In the genomic region with DNA sequence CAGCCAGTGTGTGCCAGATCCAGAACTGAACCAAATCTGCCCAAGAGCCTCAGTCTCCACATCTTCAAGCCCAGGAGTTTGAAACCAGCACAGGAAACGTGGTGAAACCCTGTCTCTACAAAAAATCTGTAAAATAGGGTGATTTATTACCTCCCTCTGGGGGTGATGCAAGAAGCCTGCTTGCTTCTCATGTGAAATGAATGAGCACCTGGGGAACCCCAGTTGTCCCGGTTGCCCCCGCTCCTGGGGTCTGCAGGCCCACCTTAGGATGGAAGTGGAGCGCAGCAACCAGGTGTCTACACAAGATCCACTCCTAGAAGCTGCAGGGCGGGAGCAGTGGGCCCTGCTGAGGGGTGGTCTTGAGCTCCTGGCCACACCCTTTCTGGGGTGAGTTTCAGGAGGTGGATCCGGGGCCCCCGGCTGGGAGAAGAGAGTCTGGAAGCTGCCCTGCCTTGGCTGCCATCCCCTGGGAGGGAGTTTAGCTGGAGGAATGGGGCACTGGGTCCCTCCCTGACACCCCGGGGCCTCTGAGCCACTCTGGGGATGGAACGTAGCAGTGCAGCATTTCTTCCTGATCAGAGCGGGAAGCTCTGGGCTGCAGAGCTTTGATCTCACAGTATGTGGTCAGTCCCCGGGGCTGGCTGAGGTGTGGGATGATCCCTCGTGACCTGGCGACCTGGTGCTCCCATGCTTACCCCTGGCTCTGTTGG, we compare ENCODE assay signal across 8 cellular contexts.
DNase-seq lines count a peak whose midpoint lies in the region; ATAC-seq and TF ChIP-seq lines count a peak whose summit lies in the region.

No MANE protein-coding gene starts in this region.

- no peak overlapping the region for H2BK12ac ChIP-seq in H9 (ENCODE audit: insufficient read length, low read depth, low read length)

- peak overlapping the region; percentile 85 to 96 (median 90) for H3K4me3 Mint-ChIP-seq in CD8-positive, alpha-beta memory T cell
- no peak overlapping the region; a peak in 1 of 5 replicates for H3K4me3 Mint-ChIP-seq in H9
- peak overlapping the region; percentile 88 for H3K4me3 Mint-ChIP-seq in activated B cell treated with CpG ODN at 0.5 μM for 24 hours

- no peak overlapping the region for H4K8ac ChIP-seq in H9 (replicated peaks; ENCODE audit: insufficient read length, low read depth, low read length)

- H3K79me1 ChIP-seq in H9 (ENCODE audit: insufficient read depth, low read depth, low read length, poor library complexity, severe bottlenecking): peaks cover 5% of the 10 kb centered on the region

- peak overlapping the region; percentile 92 to 100 (median 98) for H3K27ac Mint-ChIP-seq in CD8-positive, alpha-beta memory T cell
- H3K27ac Mint-ChIP-seq in H9: peak overlapping the region; percentile 37 to 82 (median 68); a peak in 5 of 7 replicates
- H3K27ac Mint-ChIP-seq in activated B cell treated with CpG ODN at 0.5 μM for 24 hours: peak overlapping the region; percentile 96

- no peaks in the 10 kb centered on the region for H3K23me2 ChIP-seq in H9 (ENCODE audit: insufficient read length, low read depth, low read length, poor library complexity, severe bottlenecking)

- H2BK120ac ChIP-seq in H9 (ENCODE audit: low read depth, low read length, poor library complexity, severe bottlenecking): no peak overlapping the region

- H3K36me3 ChIP-seq in CD8-positive, alpha-beta memory T cell (ENCODE audit: insufficient read depth, low read length): no peaks in the 10 kb centered on the region
- no peaks in the 10 kb centered on the region for H3K36me3 ChIP-seq in liver (ENCODE audit: control insufficient read depth in 4 of 4, insufficient read depth in 3 of 4, low read depth in 1 of 4, low read length in 3 of 4)

- no peak overlapping the region for H2BK5ac ChIP-seq in H9 (ENCODE audit: insufficient read length, low read length)

- H3K79me2 ChIP-seq in H9 (ENCODE audit: insufficient read depth, low read length): no peaks in the 10 kb centered on the region; the same call in 1 of the 2 replicates

- no peak overlapping the region for H2BK15ac ChIP-seq in H9 (ENCODE audit: low read depth, low read length)

- no peaks in the 10 kb centered on the region for H3K27me3 ChIP-seq in CD8-positive, alpha-beta memory T cell (ENCODE audit: insufficient read depth, low read length, poor library complexity, severe bottlenecking)
- no peaks in the 10 kb centered on the region for H3K27me3 ChIP-seq in H9 (ENCODE audit: insufficient read depth, low read length)
- H3K27me3 ChIP-seq in liver (ENCODE audit: control insufficient read depth in 4 of 4, insufficient read depth in 4 of 4, low read length in 3 of 4): no peaks in the 10 kb centered on the region

- H3K56ac ChIP-seq in H9 (ENCODE audit: insufficient read length, low read depth, low read length): no peak overlapping the region

- H3K14ac ChIP-seq in H9 (ENCODE audit: insufficient read depth, low read length): no peak overlapping the region; the same call in 1 of the 2 replicates

- H3K9me3 Mint-ChIP-seq in CD8-positive, alpha-beta memory T cell: no peaks in the 10 kb centered on the region
- H3K9me3 Mint-ChIP-seq in H9 (no peaks in the 10 kb centered on the region), activated B cell treated with CpG ODN at 0.5 μM for 24 hours (no peaks in the 10 kb centered on the region)

- CTCF ChIA-PET in CD8-positive, alpha-beta memory T cell (lab: Charles Lee): interaction anchor here (0.8 to 5.6 kb wide), 14 partner anchors 8 to 119 kb away, joined by 3 to 48 read pairs (median 8); no protein-coding TSS in a partner anchor
- CTCF ChIA-PET in activated B cell treated with CpG ODN at 0.5 μM for 24 hours (lab: Charles Lee): interaction anchor here (0.8 to 5.0 kb wide), 13 partner anchors 9 to 388 kb away, joined by 3 to 53 read pairs (median 5); no protein-coding TSS in a partner anchor

- no peak for ATAC-seq in activated B cell treated with CpG ODN at 0.5 μM for 24 hours (ENCODE audit: low read depth)

- H3K4me3 ChIP-seq in CD8-positive, alpha-beta memory T cell (ENCODE audit: low read length): peak overlapping the region; percentile 73
- no peak overlapping the region for H3K4me3 ChIP-seq in liver (ENCODE audit: low read depth in 1 of 3, low read length in 3 of 3)

- intact Hi-C loops in activated B cell treated with CpG ODN at 0.5 μM for 24 hours (cut with micrococcal nuclease): loop anchor here (1.0 to 5.0 kb wide), 4 partner anchors 16 to 117 kb away; a partner anchor contains a TSS

- H3K4ac ChIP-seq in H9 (ENCODE audit: low read depth, low read length): no peak overlapping the region

- no peak overlapping the region for H3K18ac ChIP-seq in H9 (ENCODE audit: insufficient read length, low read depth, low read length)

- H4K20me1 ChIP-seq in H9 (ENCODE audit: control insufficient read depth, insufficient read depth, insufficient read length): peaks cover 4% of the 10 kb centered on the region

- no CpG with 5 or more reads among the region's 13 CpGs for WGBS in H9 (ENCODE audit: extremely low coverage, insufficient read length, low lambda C conversion rate)
- 80% methylated on average over 13 of the region's 13 CpGs for WGBS in liver

- no peak for TF ChIP-seq RAD21 in liver (IDR thresholded peaks at IDR 0.05)

- no peak overlapping the region for H4K91ac ChIP-seq in H9 (ENCODE audit: insufficient read length, low read depth, low read length)

- H3K36me3 Mint-ChIP-seq in CD8-positive, alpha-beta memory T cell: peaks cover 0 to 1% (median 1%) of the 10 kb centered on the region in 3 donors
- H3K36me3 Mint-ChIP-seq in H9 (ENCODE audit: insufficient read depth in 1 of 3, low read depth in 3 of 3): peaks cover 0 to 5% (median 0%) of the 10 kb centered on the region in 3 experiments; a peak in 3 of 7 replicates
- peaks cover 5% of the 10 kb centered on the region for H3K36me3 Mint-ChIP-seq in activated B cell treated with CpG ODN at 0.5 μM for 24 hours (ENCODE audit: low read depth)

- H3K9me3 ChIP-seq in CD8-positive, alpha-beta memory T cell (ENCODE audit: low read length): no peaks in the 10 kb centered on the region
- H3K9me3 ChIP-seq in H9 (ENCODE audit: control insufficient read depth, low read depth, low read length) (no peaks in the 10 kb centered on the region), liver (ENCODE audit: control insufficient read depth in 4 of 4, low read length in 3 of 4) (no peaks in the 10 kb centered on the region)

- H2AK5ac ChIP-seq in H9 (ENCODE audit: insufficient read length, low read length): no peak overlapping the region

- peak overlapping the region; percentile 70 for H3K27ac ChIP-seq in CD8-positive, alpha-beta memory T cell (ENCODE audit: low read depth, low read length)
- H3K27ac ChIP-seq in H9 (ENCODE audit: insufficient read length, low read depth, low read length): no peak overlapping the region
- peak overlapping the region; percentile 28 to 52 for H3K27ac ChIP-seq in liver (ENCODE audit: low read depth in 1 of 2, low read length in 2 of 2)

- no peak overlapping the region for H2AFZ ChIP-seq in H9 (ENCODE audit: low read length)

- no peaks in the 10 kb centered on the region for H3K27me3 Mint-ChIP-seq in CD8-positive, alpha-beta memory T cell
- H3K27me3 Mint-ChIP-seq in H9 (ENCODE audit: low read depth) (no peaks in the 10 kb centered on the region), activated B cell treated with CpG ODN at 0.5 μM for 24 hours (no peaks in the 10 kb centered on the region)

- no peak overlapping the region for H3K23ac ChIP-seq in H9 (ENCODE audit: insufficient read length, low read depth, low read length)

- H3K9ac ChIP-seq in H9 (ENCODE audit: extremely low read depth, insufficient read length, low read length) (no peak overlapping the region), liver (ENCODE audit: low read depth in 1 of 2, low read length in 2 of 2) (no peak overlapping the region)

- H4K5ac ChIP-seq in H9 (ENCODE audit: insufficient read length, low read depth, low read length): no peak overlapping the region

- DNase-seq in CD8-positive, alpha-beta memory T cell: peak in 2 of 5 donors; percentile 27 to 49
- DNase-seq in H9 (no peak), activated B cell treated with CpG ODN at 0.5 μM for 24 hours (no peak), NCI-H2227 (lab: John Stamatoyannopoulos, UW; ENCODE audit: unreplicated experiment) (no peak), NCI-H2227 treated with DMSO at 0.1 percent for 48 hours (lab: John Stamatoyannopoulos, UW) (no peak), dermis blood vessel endothelial cell (no peak)
- DNase-seq in stimulated activated naive CD4-positive, alpha-beta T cell (lab: John Stamatoyannopoulos, UW): no peak

- POLR2A ChIA-PET in CD8-positive, alpha-beta memory T cell (lab: Charles Lee): interaction anchor here (0.5 to 5.0 kb wide), 5 partner anchors 9 to 63 kb away, joined by 3 to 51 read pairs (median 3); no protein-coding TSS in a partner anchor
- POLR2A ChIA-PET in activated B cell treated with CpG ODN at 0.5 μM for 24 hours (lab: Charles Lee): interaction anchor here (1.0 to 10.7 kb wide), 8 partner anchors 12 to 190 kb away, joined by 3 to 207 read pairs (median 6); no protein-coding TSS in a partner anchor

- no peak overlapping the region for H3T11ph ChIP-seq in H9 (ENCODE audit: low read length)

- peaks cover 72% of the 10 kb centered on the region for H3K4me1 ChIP-seq in CD8-positive, alpha-beta memory T cell (ENCODE audit: insufficient read depth, low read length)
- H3K4me1 ChIP-seq in H9 (ENCODE audit: insufficient read depth, low read length) (no peaks in the 10 kb centered on the region; the same call in 1 of the 2 replicates), liver (ENCODE audit: control insufficient read depth in 4 of 4, insufficient read depth in 4 of 4, low read length in 3 of 4) (peaks cover 4 to 20% (median 12%) of the 10 kb centered on the region in 4 donors)

- TF ChIP-seq CTCF in H9 (conservative IDR thresholded peaks at IDR 0.05) (no peak), activated B cell treated with CpG ODN at 0.5 μM for 24 hours (IDR thresholded peaks at IDR 0.05) (no peak), liver (IDR thresholded peaks at IDR 0.05; ENCODE audit: low read depth, low read length, missing input control) (no peak)

- no peak overlapping the region for H2BK20ac ChIP-seq in H9 (ENCODE audit: low read depth, low read length, poor library complexity, severe bottlenecking)

- no peak overlapping the region for H3K4me2 ChIP-seq in H9 (ENCODE audit: insufficient read depth, insufficient read length, low read length)

- peaks cover 61 to 82% (median 74%) of the 10 kb centered on the region in 3 donors for H3K4me1 Mint-ChIP-seq in CD8-positive, alpha-beta memory T cell
- H3K4me1 Mint-ChIP-seq in H9 (peaks cover 11 to 22% of the 10 kb centered on the region in 2 experiments), activated B cell treated with CpG ODN at 0.5 μM for 24 hours (peaks cover 64% of the 10 kb centered on the region)

TF ChIP-seq in liver, 16 proteins besides CTCF, POLR2A, EP300 and RAD21 (continues in another document):
- TF ChIP-seq YY1 (IDR thresholded peaks at IDR 0.05): no peak
- TF ChIP-seq, protein P1, sequence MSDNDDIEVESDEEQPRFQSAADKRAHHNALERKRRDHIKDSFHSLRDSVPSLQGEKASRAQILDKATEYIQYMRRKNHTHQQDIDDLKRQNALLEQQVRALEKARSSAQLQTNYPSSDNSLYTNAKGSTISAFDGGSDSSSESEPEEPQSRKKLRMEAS (IDR thresholded peaks at IDR 0.05): no peak
- no peak for TF ChIP-seq NR2F2 (IDR thresholded peaks at IDR 0.05)
- TF ChIP-seq HNF4G (IDR thresholded peaks at IDR 0.05): no peak

Comparison
In these comparisons a context has a peak if more than half of its experiments do, and no peak if none do; other contexts are left out.
1. H3K4me3 Mint-ChIP-seq: peak in CD8-positive, alpha-beta memory T cell (7 of 7) and activated B cell treated with CpG ODN at 0.5 μM for 24 hours (single experiment); none in H9 (0 of 2).
2. Peak in every context shown above with its lines, with median percentiles within 50 percentile points of each other: H3K27ac Mint-ChIP-seq.